In the genomic region with DNA sequence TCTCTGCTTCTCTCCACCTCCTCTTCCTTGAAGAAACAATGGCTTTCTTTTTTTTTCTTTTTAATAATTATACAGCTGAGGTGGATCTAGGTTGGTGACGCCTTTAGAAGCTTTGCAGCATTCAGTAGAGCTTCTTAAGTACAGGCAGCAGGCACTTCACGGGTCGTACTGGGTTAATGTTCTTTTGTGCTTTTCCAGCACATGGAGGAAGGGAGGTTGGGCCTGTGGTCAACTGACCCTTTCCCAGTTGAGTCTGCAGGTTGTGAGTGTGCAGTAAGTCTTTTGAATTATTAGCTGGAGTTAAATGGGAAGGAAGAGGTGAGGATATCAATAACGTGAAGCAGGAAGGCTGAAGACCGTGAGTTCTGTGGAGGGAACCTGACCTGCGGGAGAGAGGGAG, we compare ENCODE assay signal across 16 cellular contexts. TPM values are rescaled to one million over a fixed set of nuclear protein-coding genes. Genes with fewer than 3 reads are reported as not detected.
DNase-seq lines count a peak whose midpoint lies in the region; ATAC-seq and TF ChIP-seq lines count a peak whose summit lies in the region.
"Had no signal": no experiment of that assay in that cellular context is flagged by ENCODE, and none has a peak within 500 bp of the region (broad histone marks: within the 10 kb centered on the region; RNA-seq: fewer than 3 reads in every experiment).

No MANE protein-coding gene starts in this region.

- H3K27me3 Mint-ChIP-seq in GM23338 (ENCODE audit: insufficient read depth, low read depth, poor library complexity) (peaks cover 15% of the 10 kb centered on the region), endothelial cell (ENCODE audit: unreplicated experiment) (peaks cover 5% of the 10 kb centered on the region), osteocyte (ENCODE audit: unreplicated experiment) (no peaks in the 10 kb centered on the region)
- no peaks in the 10 kb centered on the region for H3K27me3 Mint-ChIP-seq in CD4-positive, alpha-beta memory T cell
- H3K27me3 Mint-ChIP-seq: activated naive CD8-positive, alpha-beta T cell had no signal

- no peak for DNase-seq in GM23338 (ENCODE audit: low spot score)
- DNase-seq in NCI-H2227 treated with DMSO at 0.1 percent for 48 hours (lab: John Stamatoyannopoulos, UW), result peak; percentile 47
- no peak for DNase-seq in endothelial cell (ENCODE audit: low spot score)
- DNase-seq in osteocyte (ENCODE audit: extremely low spot score, unreplicated experiment), result no peak
- no peak for DNase-seq in NCI-H1694 (lab: John Stamatoyannopoulos, UW)
- DNase-seq in Ammon's horn (ENCODE audit: low spot score), result no peak
- no peak for DNase-seq in CD4-positive, alpha-beta memory T cell
- no peak for DNase-seq in HEK293T (ENCODE audit: extremely low spot score)
- DNase-seq: activated CD4-positive, alpha-beta T cell treated with anti-CD3 and anti-CD28 coated beads for 4 hours; NCI-H1092 treated with DMSO at 0.1 percent for 48 hours; testis had no signal

- CTCF ChIA-PET in CD4-positive, alpha-beta memory T cell (lab: Charles Lee; ENCODE audit: partially characterized antibody), result interaction anchor here (0.6 to 7.1 kb wide), 13 partner anchors 11 to 1758 kb away, joined by 3 to 74 read pairs (median 13); partner anchors contain the start of genes TRAK1 and ULK4
- CTCF ChIA-PET in HEK293T (lab: Yijun Ruan, JAX), result interaction anchor here (1.3 kb wide), 1 partner anchor 100 kb away, joined by 3 read pairs; no protein-coding TSS in a partner anchor

- H3F3A ChIP-seq in GM23338 (replicated peaks; ENCODE audit: low read depth), result no peaks in the 10 kb centered on the region

- H3K4me3 ChIP-seq in GM23338, result no peak overlapping the region
- H3K4me3 ChIP-seq in CD4-positive, alpha-beta memory T cell (ENCODE audit: low read length in 2 of 2), result no peak overlapping the region
- H3K4me3 ChIP-seq: K562, prostate gland, testis had no signal

- intact Hi-C loops in CD4-positive, alpha-beta memory T cell (cut with micrococcal nuclease), result loop anchor here (2.0 kb wide), 1 partner anchor 85 kb away; no protein-coding TSS in a partner anchor

- H2AFZ ChIP-seq in GM23338, result no peak overlapping the region

- H4K20me1 ChIP-seq in GM23338 (replicated peaks; ENCODE audit: insufficient read depth), result no peaks in the 10 kb centered on the region

- no peaks in the 10 kb centered on the region for H3K27me3 ChIP-seq in GM23338 (ENCODE audit: insufficient read depth)
- H3K27me3 ChIP-seq in CD4-positive, alpha-beta memory T cell (ENCODE audit: insufficient read depth, low read length), result no peaks in the 10 kb centered on the region
- H3K27me3 ChIP-seq: testis had no signal

- H3K4me3 Mint-ChIP-seq in GM23338 (no peak overlapping the region), endothelial cell (ENCODE audit: unreplicated experiment) (peak overlapping the region; percentile 13), osteocyte (ENCODE audit: unreplicated experiment) (no peak overlapping the region)
- H3K4me3 Mint-ChIP-seq in CD4-positive, alpha-beta memory T cell, result no peak overlapping the region
- H3K4me3 Mint-ChIP-seq: activated naive CD8-positive, alpha-beta T cell; T-helper 2 cell treated with Interferon-gamma antibody and Interleukin-4, amounts not matched to agents 5 μg/mL and 100 μg/mL, for 36 hours had no signal

- H3K4me1 Mint-ChIP-seq in GM23338, result peaks cover 21% of the 10 kb centered on the region
- peaks cover 37% of the 10 kb centered on the region for H3K4me1 Mint-ChIP-seq in endothelial cell (ENCODE audit: unreplicated experiment)
- peaks cover 56% of the 10 kb centered on the region for H3K4me1 Mint-ChIP-seq in osteocyte (ENCODE audit: unreplicated experiment)
- H3K4me1 Mint-ChIP-seq in CD4-positive, alpha-beta memory T cell, result peaks cover 0 to 4% (median 2%) of the 10 kb centered on the region in 4 donors

- H3K79me2 ChIP-seq in GM23338 (replicated peaks; ENCODE audit: insufficient read depth), result peaks cover 4% of the 10 kb centered on the region

- POLR2A ChIA-PET in CD4-positive, alpha-beta memory T cell (lab: Charles Lee; ENCODE audit: partially characterized antibody), result interaction anchor here (1.7 kb wide), 1 partner anchor 136 kb away, joined by 6 read pairs; the partner anchor contains the start of gene ULK4
- POLR2A ChIA-PET in HEK293T (lab: Yijun Ruan, JAX), result no interaction called here

- peaks cover 19% of the 10 kb centered on the region for H3K4me1 ChIP-seq in GM23338 (ENCODE audit: insufficient read depth)
- peaks cover 2% of the 10 kb centered on the region for H3K4me1 ChIP-seq in CD4-positive, alpha-beta memory T cell (ENCODE audit: insufficient read depth, low read length)
- H3K4me1 ChIP-seq: prostate gland had no signal

- no peak for ATAC-seq in GM23338
- ATAC-seq: K562 had no signal

- H3K4me2 ChIP-seq in GM23338, result no peak overlapping the region

- no peaks in the 10 kb centered on the region for H3K9me2 ChIP-seq in GM23338 (ENCODE audit: insufficient read depth)

- H3K36me3 ChIP-seq in GM23338 (ENCODE audit: insufficient read depth), result no peaks in the 10 kb centered on the region
- H3K36me3 ChIP-seq in CD4-positive, alpha-beta memory T cell (ENCODE audit: insufficient read depth, low read length), result no peaks in the 10 kb centered on the region
- H3K36me3 ChIP-seq: prostate gland had no signal

- peaks cover 5% of the 10 kb centered on the region; the same call in 2 of the 3 replicates for H3K9me3 Mint-ChIP-seq in GM23338
- no peaks in the 10 kb centered on the region for H3K9me3 Mint-ChIP-seq in endothelial cell (ENCODE audit: unreplicated experiment)
- H3K9me3 Mint-ChIP-seq in osteocyte (ENCODE audit: unreplicated experiment), result no peaks in the 10 kb centered on the region
- H3K9me3 Mint-ChIP-seq in CD4-positive, alpha-beta memory T cell, result no peaks in the 10 kb centered on the region
- H3K9me3 Mint-ChIP-seq: T-helper 2 cell treated with Interferon-gamma antibody and Interleukin-4, amounts not matched to agents 5 μg/mL and 100 μg/mL, for 36 hours had no signal

- 0 out of 2 replicates have a peak overlapping the region, but pooled peaks have one; percentile 23 for H3K27ac ChIP-seq in GM23338 (ENCODE audit: low read depth)
- no peak overlapping the region for H3K27ac ChIP-seq in CD4-positive, alpha-beta memory T cell (ENCODE audit: low read depth, low read length)
- H3K27ac ChIP-seq: epithelial cell of prostate, prostate gland, testis had no signal

- TF ChIP-seq CTCF in GM23338 (conservative IDR thresholded peaks at IDR 0.05; ENCODE audit: low read depth in 2 of 2) (no peak), endothelial cell (IDR thresholded peaks at IDR 0.05; ENCODE audit: unreplicated experiment) (no peak), osteocyte (IDR thresholded peaks at IDR 0.05) (no peak)

- H3K27ac Mint-ChIP-seq in GM23338 (0 out of 2 replicates have a peak overlapping the region, but pooled peaks have one; percentile 20), endothelial cell (ENCODE audit: unreplicated experiment) (peak overlapping the region; percentile 33), osteocyte (ENCODE audit: unreplicated experiment) (peak overlapping the region; percentile 25)
- H3K27ac Mint-ChIP-seq in CD4-positive, alpha-beta memory T cell, result peak overlapping the region in 1 of 7 donors; percentile 76
- H3K27ac Mint-ChIP-seq: activated naive CD8-positive, alpha-beta T cell had no signal

- H3K9me3 ChIP-seq in CD4-positive, alpha-beta memory T cell (ENCODE audit: control insufficient read depth in 1 of 2, low read length in 2 of 2), result no peaks in the 10 kb centered on the region
- H3K9me3 ChIP-seq: prostate gland, testis had no signal

- peaks cover 8% of the 10 kb centered on the region for H3K36me3 Mint-ChIP-seq in GM23338 (ENCODE audit: low read depth)
- H3K36me3 Mint-ChIP-seq in endothelial cell (ENCODE audit: low read depth, unreplicated experiment), result no peaks in the 10 kb centered on the region
- no peaks in the 10 kb centered on the region for H3K36me3 Mint-ChIP-seq in osteocyte (ENCODE audit: unreplicated experiment)
- peaks cover 0 to 3% of the 10 kb centered on the region in 2 donors for H3K36me3 Mint-ChIP-seq in CD4-positive, alpha-beta memory T cell

TF ChIP-seq in HEK293T, 16 proteins besides CTCF, POLR2A, EP300 and RAD21:
- TF ChIP-seq CTBP1 (IDR thresholded peaks at IDR 0.05; ENCODE audit: borderline replicate concordance) (no peak), BHLHE40 (IDR thresholded peaks at IDR 0.05; ENCODE audit: borderline replicate concordance) (no peak)
- TF ChIP-seq, protein P1, sequence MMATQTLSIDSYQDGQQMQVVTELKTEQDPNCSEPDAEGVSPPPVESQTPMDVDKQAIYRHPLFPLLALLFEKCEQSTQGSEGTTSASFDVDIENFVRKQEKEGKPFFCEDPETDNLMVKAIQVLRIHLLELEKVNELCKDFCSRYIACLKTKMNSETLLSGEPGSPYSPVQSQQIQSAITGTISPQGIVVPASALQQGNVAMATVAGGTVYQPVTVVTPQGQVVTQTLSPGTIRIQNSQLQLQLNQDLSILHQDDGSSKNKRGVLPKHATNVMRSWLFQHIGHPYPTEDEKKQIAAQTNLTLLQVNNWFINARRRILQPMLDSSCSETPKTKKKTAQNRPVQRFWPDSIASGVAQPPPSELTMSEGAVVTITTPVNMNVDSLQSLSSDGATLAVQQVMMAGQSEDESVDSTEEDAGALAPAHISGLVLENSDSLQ (IDR thresholded peaks at IDR 0.05), result no peak

RNA-seq across cellular contexts. Expression of gene TRAK1, which starts 7.0 kb away (rescaled TPM):
- 47.4 and 50.1 TPM in 2 replicates for total RNA-seq in GM23338 (2014; rRNA removed; shearing (Covaris generic))
- polyA plus RNA-seq in GM23338 (2016; fragmentation: Nextera tagmentation; extraction: Ambion mirVana), result 12.2 and 13.4 TPM in 2 replicates
- 48.2 TPM for total RNA-seq in endothelial cell (ENCODE audit: unreplicated experiment)
- total RNA-seq in osteocyte, result 30.7 and 35.7 TPM in 2 replicates
- 10 to 100 TPM; 15.9 to 17.2 TPM for total RNA-seq in CD4-positive, alpha-beta memory T cell
- 10 to 100 TPM in 1 of 2 donors, 1 to 10 TPM in 1; 3.4 to 10.5 TPM for polyA plus RNA-seq in CD4-positive, alpha-beta memory T cell
